In the genomic region with DNA sequence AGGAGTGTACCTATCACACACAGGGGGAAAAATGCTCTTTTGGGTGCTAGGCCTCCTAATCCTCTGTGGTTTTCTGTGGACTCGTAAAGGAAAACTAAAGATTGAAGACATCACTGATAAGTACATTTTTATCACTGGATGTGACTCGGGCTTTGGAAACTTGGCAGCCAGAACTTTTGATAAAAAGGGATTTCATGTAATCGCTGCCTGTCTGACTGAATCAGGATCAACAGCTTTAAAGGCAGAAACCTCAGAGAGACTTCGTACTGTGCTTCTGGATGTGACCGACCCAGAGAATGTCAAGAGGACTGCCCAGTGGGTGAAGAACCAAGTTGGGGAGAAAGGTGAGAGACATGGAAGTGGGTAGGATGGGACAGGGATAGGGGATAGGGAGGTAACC, we compare ENCODE assay signal across 1 cellular context.
TF ChIP-seq lines count a peak whose summit lies in the region.

No MANE protein-coding gene starts in this region.

TF ChIP-seq in GM23338, 12 proteins besides CTCF, POLR2A, EP300 and RAD21:
- TF ChIP-seq, protein P1, sequence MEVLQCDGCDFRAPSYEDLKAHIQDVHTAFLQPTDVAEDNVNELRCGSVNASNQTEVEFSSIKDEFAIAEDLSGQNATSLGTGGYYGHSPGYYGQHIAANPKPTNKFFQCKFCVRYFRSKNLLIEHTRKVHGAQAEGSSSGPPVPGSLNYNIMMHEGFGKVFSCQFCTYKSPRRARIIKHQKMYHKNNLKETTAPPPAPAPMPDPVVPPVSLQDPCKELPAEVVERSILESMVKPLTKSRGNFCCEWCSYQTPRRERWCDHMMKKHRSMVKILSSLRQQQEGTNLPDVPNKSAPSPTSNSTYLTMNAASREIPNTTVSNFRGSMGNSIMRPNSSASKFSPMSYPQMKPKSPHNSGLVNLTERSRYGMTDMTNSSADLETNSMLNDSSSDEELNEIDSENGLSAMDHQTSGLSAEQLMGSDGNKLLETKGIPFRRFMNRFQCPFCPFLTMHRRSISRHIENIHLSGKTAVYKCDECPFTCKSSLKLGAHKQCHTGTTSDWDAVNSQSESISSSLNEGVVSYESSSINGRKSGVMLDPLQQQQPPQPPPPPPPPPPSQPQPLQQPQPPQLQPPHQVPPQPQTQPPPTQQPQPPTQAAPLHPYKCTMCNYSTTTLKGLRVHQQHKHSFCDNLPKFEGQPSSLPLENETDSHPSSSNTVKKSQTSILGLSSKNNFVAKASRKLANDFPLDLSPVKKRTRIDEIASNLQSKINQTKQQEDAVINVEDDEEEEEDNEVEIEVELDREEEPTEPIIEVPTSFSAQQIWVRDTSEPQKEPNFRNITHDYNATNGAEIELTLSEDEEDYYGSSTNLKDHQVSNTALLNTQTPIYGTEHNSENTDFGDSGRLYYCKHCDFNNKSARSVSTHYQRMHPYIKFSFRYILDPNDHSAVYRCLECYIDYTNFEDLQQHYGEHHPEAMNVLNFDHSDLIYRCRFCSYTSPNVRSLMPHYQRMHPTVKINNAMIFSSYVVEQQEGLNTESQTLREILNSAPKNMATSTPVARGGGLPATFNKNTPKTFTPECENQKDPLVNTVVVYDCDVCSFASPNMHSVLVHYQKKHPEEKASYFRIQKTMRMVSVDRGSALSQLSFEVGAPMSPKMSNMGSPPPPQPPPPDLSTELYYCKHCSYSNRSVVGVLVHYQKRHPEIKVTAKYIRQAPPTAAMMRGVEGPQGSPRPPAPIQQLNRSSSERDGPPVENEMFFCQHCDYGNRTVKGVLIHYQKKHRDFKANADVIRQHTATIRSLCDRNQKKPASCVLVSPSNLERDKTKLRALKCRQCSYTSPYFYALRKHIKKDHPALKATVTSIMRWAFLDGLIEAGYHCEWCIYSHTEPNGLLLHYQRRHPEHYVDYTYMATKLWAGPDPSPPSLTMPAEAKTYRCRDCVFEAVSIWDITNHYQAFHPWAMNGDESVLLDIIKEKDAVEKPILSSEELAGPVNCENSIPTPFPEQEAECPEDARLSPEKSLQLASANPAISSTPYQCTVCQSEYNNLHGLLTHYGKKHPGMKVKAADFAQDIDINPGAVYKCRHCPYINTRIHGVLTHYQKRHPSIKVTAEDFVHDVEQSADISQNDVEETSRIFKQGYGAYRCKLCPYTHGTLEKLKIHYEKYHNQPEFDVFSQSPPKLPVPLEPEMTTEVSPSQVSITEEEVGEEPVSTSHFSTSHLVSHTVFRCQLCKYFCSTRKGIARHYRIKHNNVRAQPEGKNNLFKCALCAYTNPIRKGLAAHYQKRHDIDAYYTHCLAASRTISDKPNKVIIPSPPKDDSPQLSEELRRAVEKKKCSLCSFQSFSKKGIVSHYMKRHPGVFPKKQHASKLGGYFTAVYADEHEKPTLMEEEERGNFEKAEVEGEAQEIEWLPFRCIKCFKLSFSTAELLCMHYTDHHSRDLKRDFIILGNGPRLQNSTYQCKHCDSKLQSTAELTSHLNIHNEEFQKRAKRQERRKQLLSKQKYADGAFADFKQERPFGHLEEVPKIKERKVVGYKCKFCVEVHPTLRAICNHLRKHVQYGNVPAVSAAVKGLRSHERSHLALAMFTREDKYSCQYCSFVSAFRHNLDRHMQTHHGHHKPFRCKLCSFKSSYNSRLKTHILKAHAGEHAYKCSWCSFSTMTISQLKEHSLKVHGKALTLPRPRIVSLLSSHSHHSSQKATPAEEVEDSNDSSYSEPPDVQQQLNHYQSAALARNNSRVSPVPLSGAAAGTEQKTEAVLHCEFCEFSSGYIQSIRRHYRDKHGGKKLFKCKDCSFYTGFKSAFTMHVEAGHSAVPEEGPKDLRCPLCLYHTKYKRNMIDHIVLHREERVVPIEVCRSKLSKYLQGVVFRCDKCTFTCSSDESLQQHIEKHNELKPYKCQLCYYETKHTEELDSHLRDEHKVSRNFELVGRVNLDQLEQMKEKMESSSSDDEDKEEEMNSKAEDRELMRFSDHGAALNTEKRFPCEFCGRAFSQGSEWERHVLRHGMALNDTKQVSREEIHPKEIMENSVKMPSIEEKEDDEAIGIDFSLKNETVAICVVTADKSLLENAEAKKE (CRISPR knock-in tag; IDR thresholded peaks at IDR 0.05), result no peak
- TF ChIP-seq CREB1 (CRISPR knock-in tag; IDR thresholded peaks at IDR 0.05; ENCODE audit: low read depth) (no peak), EZH2phosphoT487 (IDR thresholded peaks at IDR 0.05; ENCODE audit: unreplicated experiment) (no peak), JUNB (IDR thresholded peaks at IDR 0.05; ENCODE audit: unreplicated experiment) (no peak), ZNF114 (CRISPR knock-in tag; IDR thresholded peaks at IDR 0.05) (no peak)
TF ChIP-seq in GM23338: peak in this region for 0.
